Comparison of ENCODE assay signal across 8 cellular contexts in the genomic region with DNA sequence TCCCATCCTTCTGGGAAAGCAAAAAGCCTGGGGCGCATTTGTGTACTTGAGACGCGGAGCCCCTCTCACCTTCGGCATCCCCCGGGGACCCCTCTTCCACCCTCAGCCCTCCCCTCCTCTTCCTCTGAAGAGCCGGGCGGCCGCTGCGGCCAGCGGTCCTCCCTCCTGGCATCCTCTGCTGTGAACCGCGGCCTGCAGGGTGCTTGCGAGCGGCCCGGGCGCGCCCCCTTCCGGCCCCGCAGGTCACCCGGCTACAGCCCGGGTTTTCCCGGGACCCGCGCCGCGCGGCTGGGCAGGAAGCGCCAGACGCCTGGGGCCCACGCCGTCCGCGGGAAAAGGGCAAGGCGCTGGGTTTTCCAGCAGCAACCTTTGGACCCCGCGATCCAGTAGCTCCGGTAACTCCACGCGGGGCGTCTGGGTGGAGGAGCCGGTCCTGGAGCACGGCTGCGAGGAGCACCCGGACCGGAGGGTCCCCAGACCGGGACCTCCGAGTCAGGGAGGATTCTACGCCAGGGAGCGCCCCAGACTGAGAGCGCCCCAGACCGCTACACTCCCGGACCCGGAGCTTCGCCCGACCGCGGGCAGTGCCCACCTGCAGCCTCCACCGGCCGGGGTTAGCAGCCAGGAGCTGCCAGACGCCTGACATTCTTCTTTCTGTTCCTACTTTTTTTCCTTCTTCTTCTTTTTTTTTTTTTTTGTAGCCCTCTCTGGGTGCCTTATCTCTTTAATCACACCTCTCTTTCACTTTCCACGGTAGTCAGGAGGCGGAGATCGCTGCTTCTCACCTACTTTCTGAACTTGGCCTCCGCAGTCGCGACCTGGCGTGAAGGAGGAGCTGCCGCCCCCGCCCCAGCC. TPM values are rescaled to one million over a fixed set of nuclear protein-coding genes. Genes with fewer than 3 reads are reported as not detected.
A peak's percentile ranks its signal among the peaks of the same experiment; 100 is the strongest.
DNase-seq lines count a peak whose midpoint lies in the region; ATAC-seq, FAIRE-seq and TF ChIP-seq lines count a peak whose summit lies in the region.

A gene with protein sequence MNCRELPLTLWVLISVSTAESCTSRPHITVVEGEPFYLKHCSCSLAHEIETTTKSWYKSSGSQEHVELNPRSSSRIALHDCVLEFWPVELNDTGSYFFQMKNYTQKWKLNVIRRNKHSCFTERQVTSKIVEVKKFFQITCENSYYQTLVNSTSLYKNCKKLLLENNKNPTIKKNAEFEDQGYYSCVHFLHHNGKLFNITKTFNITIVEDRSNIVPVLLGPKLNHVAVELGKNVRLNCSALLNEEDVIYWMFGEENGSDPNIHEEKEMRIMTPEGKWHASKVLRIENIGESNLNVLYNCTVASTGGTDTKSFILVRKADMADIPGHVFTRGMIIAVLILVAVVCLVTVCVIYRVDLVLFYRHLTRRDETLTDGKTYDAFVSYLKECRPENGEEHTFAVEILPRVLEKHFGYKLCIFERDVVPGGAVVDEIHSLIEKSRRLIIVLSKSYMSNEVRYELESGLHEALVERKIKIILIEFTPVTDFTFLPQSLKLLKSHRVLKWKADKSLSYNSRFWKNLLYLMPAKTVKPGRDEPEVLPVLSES (plus strand): TSS at position 271 of the 855 bp plus-strand sequence. CDS start 6,865 bp downstream, outside the sequence.

- H3K27me3 ChIP-seq in neuron (ENCODE audit: insufficient read depth, low read length) (peaks cover 19% of the 10 kb centered on the region), stomach smooth muscle (ENCODE audit: control insufficient read depth in 1 of 2, insufficient read depth in 2 of 2, low read length in 2 of 2) (peaks cover 0 to under 1% of the 10 kb centered on the region in 2 donors)

- H3K36me3 Mint-ChIP-seq in activated T-helper 2 cell treated with anti-CD3 and anti-CD28 coated beads, Interferon-gamma antibody, Interleukin-2, Interleukin-4, amounts not matched to agents 10 μg/mL and 5 μg/mL and 100 μg/mL, durations not matched to agents 14 hours and 24 hours and 36 hours (ENCODE audit: low read depth), result peaks cover 43% of the 10 kb centered on the region

- peak within 1 kb of the TSS; percentile 73 for H3K4me3 ChIP-seq in fibroblast of villous mesenchyme (ENCODE audit: low read depth, low read length)
- H3K4me3 ChIP-seq in neuron (ENCODE audit: low read length), result peak within 1 kb of the TSS; percentile 47
- H3K4me3 ChIP-seq in stomach smooth muscle (ENCODE audit: low read length in 2 of 2), result peak within 1 kb of the TSS; percentile 75 to 80

- H3K4me1 ChIP-seq in neuron (ENCODE audit: insufficient read depth, low read length) (peaks cover 3% of the 10 kb centered on the region), stomach smooth muscle (ENCODE audit: control insufficient read depth, insufficient read depth, low read length) (no peaks in the 10 kb centered on the region)

- H3K27ac ChIP-seq in stomach smooth muscle (ENCODE audit: low read length), result no peak within 1 kb of the TSS

- no peaks in the 10 kb centered on the region for H3K9me3 Mint-ChIP-seq in activated T-helper 2 cell treated with anti-CD3 and anti-CD28 coated beads, Interferon-gamma antibody, Interleukin-2, Interleukin-4, amounts not matched to agents 10 μg/mL and 5 μg/mL and 100 μg/mL, durations not matched to agents 14 hours and 24 hours and 36 hours

- peak within 1 kb of the TSS; percentile 91 for H2AFZ ChIP-seq in neuron (ENCODE audit: low read depth, low read length)

- DNase-seq in CMK (ENCODE audit: low read depth) (peak; percentile 27), RCC 7860 (ENCODE audit: low spot score) (peak; percentile 53), fibroblast of villous mesenchyme (ENCODE audit: low read depth) (peak; percentile 74)
- DNase-seq in activated T-helper 2 cell treated with anti-CD3 and anti-CD28 coated beads, Interferon-gamma antibody, Interleukin-2, Interleukin-4, amounts not matched to agents 10 μg/mL and 5 μg/mL and 100 μg/mL, durations not matched to agents 14 hours and 24 hours and 36 hours (ENCODE audit: low spot score), result peak; percentile 68

- FAIRE-seq in RCC 7860 (lab: Jason Lieb, UNC), result no peak

- no peaks in the 10 kb centered on the region for H3K27me3 Mint-ChIP-seq in activated T-helper 2 cell treated with anti-CD3 and anti-CD28 coated beads, Interferon-gamma antibody, Interleukin-2, Interleukin-4, amounts not matched to agents 10 μg/mL and 5 μg/mL and 100 μg/mL, durations not matched to agents 14 hours and 24 hours and 36 hours (ENCODE audit: low read depth)

- H3K9ac ChIP-seq in stomach smooth muscle (ENCODE audit: low read length in 2 of 2), result peak within 1 kb of the TSS; percentile 51 to 70

- H3K9me3 ChIP-seq in neuron (ENCODE audit: low read length), result no peaks in the 10 kb centered on the region
- no peaks in the 10 kb centered on the region for H3K9me3 ChIP-seq in stomach smooth muscle (ENCODE audit: control insufficient read depth in 2 of 2, low read length in 2 of 2)

- H3K4me3 Mint-ChIP-seq in activated T-helper 2 cell treated with anti-CD3 and anti-CD28 coated beads, Interferon-gamma antibody, Interleukin-2, Interleukin-4, amounts not matched to agents 10 μg/mL and 5 μg/mL and 100 μg/mL, durations not matched to agents 14 hours and 24 hours and 36 hours (ENCODE audit: low read depth), result peak within 1 kb of the TSS; percentile 98

- TF ChIP-seq CTCF in fibroblast of villous mesenchyme (IDR thresholded peaks at IDR 0.05; ENCODE audit: insufficient read depth, low read depth, low read length), result peak; percentile 88

- H3K27ac Mint-ChIP-seq in activated T-helper 2 cell treated with anti-CD3 and anti-CD28 coated beads, Interferon-gamma antibody, Interleukin-2, Interleukin-4, amounts not matched to agents 10 μg/mL and 5 μg/mL and 100 μg/mL, durations not matched to agents 14 hours and 24 hours and 36 hours, result peak within 1 kb of the TSS; percentile 93

- H3K36me3 ChIP-seq in neuron (ENCODE audit: insufficient read depth, low read length), result no peaks in the 10 kb centered on the region
- no peaks in the 10 kb centered on the region for H3K36me3 ChIP-seq in stomach smooth muscle (ENCODE audit: control insufficient read depth in 2 of 2, insufficient read depth in 2 of 2, low read length in 2 of 2)

- intact Hi-C loops in activated T-helper 2 cell treated with anti-CD3 and anti-CD28 coated beads, Interferon-gamma antibody, Interleukin-2, Interleukin-4, amounts not matched to agents 10 μg/mL and 5 μg/mL and 100 μg/mL, durations not matched to agents 14 hours and 24 hours and 36 hours (cut with micrococcal nuclease), result loop anchor here (1.0 to 2.0 kb wide), 8 partner anchors 51 to 335 kb away; no protein-coding TSS in a partner anchor

- H3K4me1 Mint-ChIP-seq in activated T-helper 2 cell treated with anti-CD3 and anti-CD28 coated beads, Interferon-gamma antibody, Interleukin-2, Interleukin-4, amounts not matched to agents 10 μg/mL and 5 μg/mL and 100 μg/mL, durations not matched to agents 14 hours and 24 hours and 36 hours (ENCODE audit: low read depth), result peaks cover 45% of the 10 kb centered on the region

- ATAC-seq in GM19351 (IDR thresholded peaks at IDR 0.05; ENCODE audit: unreplicated experiment), result peak; percentile 87
- peak; percentile 83 for ATAC-seq in HG03469 (IDR thresholded peaks at IDR 0.05; ENCODE audit: unreplicated experiment)

RNA-seq across cellular contexts. Expression of the gene that starts here (rescaled TPM):
- total RNA-seq in activated T-helper 2 cell treated with anti-CD3 and anti-CD28 coated beads, Interferon-gamma antibody, Interleukin-2, Interleukin-4, amounts not matched to agents 10 μg/mL and 5 μg/mL and 100 μg/mL, durations not matched to agents 14 hours and 24 hours and 36 hours, result 61.9 and 68.2 TPM in 2 replicates
- total RNA-seq in fibroblast of villous mesenchyme, result 0.43 and 0.64 TPM in 2 replicates

Comparison
In these comparisons a context has a peak if more than half of its experiments do, and no peak if none do; other contexts are left out.
1. RNA of the gene that starts here (total RNA-seq): 61.9 to 68.2 TPM in activated T-helper 2 cell treated with anti-CD3 and anti-CD28 coated beads, Interferon-gamma antibody, Interleukin-2, Interleukin-4, amounts not matched to agents 10 μg/mL and 5 μg/mL and 100 μg/mL, durations not matched to agents 14 hours and 24 hours and 36 hours; 0.43 to 0.64 TPM in fibroblast of villous mesenchyme; every median in the first group is over 10 times any median in the second.
2. Peak in DNase-seq and H3K4me3 ChIP-seq in fibroblast of villous mesenchyme; RNA of the gene not detected or under 1 TPM.
3. Peak in every context shown above with its lines, with median percentiles within 50 percentile points of each other: DNase-seq and H3K4me3 ChIP-seq.